Comparison of ENCODE assay signal across 1 cellular context in the genomic region with DNA sequence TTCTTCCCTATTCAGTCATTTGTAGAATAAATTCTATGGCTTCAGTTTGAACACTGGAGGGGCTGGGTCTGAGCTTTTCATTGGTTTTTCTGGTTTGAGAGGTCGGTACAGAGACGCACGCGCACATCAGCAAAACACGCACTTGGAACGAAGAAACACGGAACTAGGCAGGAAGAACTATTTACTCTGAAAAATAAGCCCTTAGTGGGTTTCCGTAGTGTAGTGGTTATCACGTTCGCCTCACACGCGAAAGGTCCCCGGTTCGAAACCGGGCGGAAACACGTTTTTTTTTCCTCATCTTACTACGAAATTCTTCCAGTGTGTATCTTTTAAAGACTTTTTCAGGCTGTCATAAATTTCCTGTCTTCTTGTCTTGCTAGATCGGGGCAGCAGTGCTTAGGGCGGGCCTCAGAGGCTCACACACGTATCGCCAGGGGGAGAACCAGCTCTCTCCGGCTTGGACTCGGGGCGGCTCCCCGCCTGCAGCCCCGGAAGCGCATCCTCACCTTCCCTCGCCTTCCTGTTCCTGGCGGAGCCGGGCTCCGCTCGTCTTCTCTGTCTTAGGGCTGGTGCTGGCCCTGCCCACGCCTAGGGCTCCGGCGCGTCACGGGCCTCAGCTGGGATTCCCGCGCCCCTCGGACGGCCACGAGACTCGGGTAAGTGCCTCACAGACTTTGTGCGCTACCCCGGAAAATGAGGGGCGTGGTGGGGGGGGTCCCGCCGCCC.
TF ChIP-seq lines count a peak whose summit lies in the region.

A gene (plus strand): TSS at position 521 of the 726 bp plus-strand sequence. CDS start 6,841 bp downstream, outside the sequence.

TF ChIP-seq in GM12878, 131 proteins besides CTCF, POLR2A, EP300 and RAD21 (continued from another document and continues in another):
- TF ChIP-seq TCF12 (IDR thresholded peaks at IDR 0.05; ENCODE audit: low read depth, low read length) (no peak), ZNF622 (IDR thresholded peaks at IDR 0.05) (no peak), CHD2 (IDR thresholded peaks at IDR 0.05; ENCODE audit: borderline replicate concordance, low read depth, low read length) (0 out of 2 replicates have a peak, but pooled peaks have one; percentile 48), ESRRA (IDR thresholded peaks at IDR 0.05; ENCODE audit: low read length) (no peak), ATF7 (IDR thresholded peaks at IDR 0.05; ENCODE audit: low read depth) (peak; percentile 36; the same call in 1 of the 2 replicates), CREB1 (IDR thresholded peaks at IDR 0.05; ENCODE audit: low read depth) (peak; percentile 57), CBX3 (IDR thresholded peaks at IDR 0.05; ENCODE audit: borderline replicate concordance, low read depth) (no peak), RFX5 (IDR thresholded peaks at IDR 0.05; ENCODE audit: low read depth, low read length) (no peak), SPI1 (IDR thresholded peaks at IDR 0.05; ENCODE audit: borderline replicate concordance, insufficient read depth, low read depth, low read length) (no peak; the same call in 1 of the 2 replicates), SIX5 (IDR thresholded peaks at IDR 0.05; ENCODE audit: low read depth, low read length, severe bottlenecking) (peak; percentile 19), TARDBP (IDR thresholded peaks at IDR 0.05; ENCODE audit: borderline replicate concordance) (peak; percentile 90), RELA (IDR thresholded peaks at IDR 0.05; ENCODE audit: borderline replicate concordance, partially characterized antibody) (peak; percentile 81), TCF3 (IDR thresholded peaks at IDR 0.05; ENCODE audit: borderline replicate concordance, insufficient read depth, low read depth, low read length) (no peak), SMC3 (IDR thresholded peaks at IDR 0.05; ENCODE audit: borderline replicate concordance, low read length) (no peak), IKZF1 (conservative IDR thresholded peaks at IDR 0.05) (peak; percentile 87), RAD51 (IDR thresholded peaks at IDR 0.05) (no peak), FOXK2 (IDR thresholded peaks at IDR 0.05) (no peak), MYC (IDR thresholded peaks at IDR 0.05; ENCODE audit: insufficient read depth, insufficient read length, insufficient replicate concordance, low read length, severe bottlenecking) (peak; percentile 29), NR2F1 (conservative IDR thresholded peaks at IDR 0.05) (peak; percentile 12; the same call in 1 of the 2 replicates), RB1 (IDR thresholded peaks at IDR 0.05; ENCODE audit: borderline replicate concordance) (peak; percentile 41; the same call in 1 of the 2 replicates), MYB (IDR thresholded peaks at IDR 0.05; ENCODE audit: borderline replicate concordance, low read depth, low read length) (no peak), LARP7 (IDR thresholded peaks at IDR 0.05) (peak; percentile 88), KLF5 (IDR thresholded peaks at IDR 0.05; ENCODE audit: partially characterized antibody) (peak; percentile 27), ZBED1 (IDR thresholded peaks at IDR 0.05; ENCODE audit: borderline replicate concordance) (no peak), TBL1XR1 (IDR thresholded peaks at IDR 0.05; ENCODE audit: low read depth, low read length) (peak; percentile 73)
- TF ChIP-seq, protein P1, sequence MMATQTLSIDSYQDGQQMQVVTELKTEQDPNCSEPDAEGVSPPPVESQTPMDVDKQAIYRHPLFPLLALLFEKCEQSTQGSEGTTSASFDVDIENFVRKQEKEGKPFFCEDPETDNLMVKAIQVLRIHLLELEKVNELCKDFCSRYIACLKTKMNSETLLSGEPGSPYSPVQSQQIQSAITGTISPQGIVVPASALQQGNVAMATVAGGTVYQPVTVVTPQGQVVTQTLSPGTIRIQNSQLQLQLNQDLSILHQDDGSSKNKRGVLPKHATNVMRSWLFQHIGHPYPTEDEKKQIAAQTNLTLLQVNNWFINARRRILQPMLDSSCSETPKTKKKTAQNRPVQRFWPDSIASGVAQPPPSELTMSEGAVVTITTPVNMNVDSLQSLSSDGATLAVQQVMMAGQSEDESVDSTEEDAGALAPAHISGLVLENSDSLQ (IDR thresholded peaks at IDR 0.05): no peak
- TF ChIP-seq, protein P2, sequence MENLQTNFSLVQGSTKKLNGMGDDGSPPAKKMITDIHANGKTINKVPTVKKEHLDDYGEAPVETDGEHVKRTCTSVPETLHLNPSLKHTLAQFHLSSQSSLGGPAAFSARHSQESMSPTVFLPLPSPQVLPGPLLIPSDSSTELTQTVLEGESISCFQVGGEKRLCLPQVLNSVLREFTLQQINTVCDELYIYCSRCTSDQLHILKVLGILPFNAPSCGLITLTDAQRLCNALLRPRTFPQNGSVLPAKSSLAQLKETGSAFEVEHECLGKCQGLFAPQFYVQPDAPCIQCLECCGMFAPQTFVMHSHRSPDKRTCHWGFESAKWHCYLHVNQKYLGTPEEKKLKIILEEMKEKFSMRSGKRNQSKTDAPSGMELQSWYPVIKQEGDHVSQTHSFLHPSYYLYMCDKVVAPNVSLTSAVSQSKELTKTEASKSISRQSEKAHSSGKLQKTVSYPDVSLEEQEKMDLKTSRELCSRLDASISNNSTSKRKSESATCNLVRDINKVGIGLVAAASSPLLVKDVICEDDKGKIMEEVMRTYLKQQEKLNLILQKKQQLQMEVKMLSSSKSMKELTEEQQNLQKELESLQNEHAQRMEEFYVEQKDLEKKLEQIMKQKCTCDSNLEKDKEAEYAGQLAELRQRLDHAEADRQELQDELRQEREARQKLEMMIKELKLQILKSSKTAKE (IDR thresholded peaks at IDR 0.05; ENCODE audit: low read depth, poor library complexity, severe bottlenecking): peak; percentile 52
- TF ChIP-seq, protein P3, sequence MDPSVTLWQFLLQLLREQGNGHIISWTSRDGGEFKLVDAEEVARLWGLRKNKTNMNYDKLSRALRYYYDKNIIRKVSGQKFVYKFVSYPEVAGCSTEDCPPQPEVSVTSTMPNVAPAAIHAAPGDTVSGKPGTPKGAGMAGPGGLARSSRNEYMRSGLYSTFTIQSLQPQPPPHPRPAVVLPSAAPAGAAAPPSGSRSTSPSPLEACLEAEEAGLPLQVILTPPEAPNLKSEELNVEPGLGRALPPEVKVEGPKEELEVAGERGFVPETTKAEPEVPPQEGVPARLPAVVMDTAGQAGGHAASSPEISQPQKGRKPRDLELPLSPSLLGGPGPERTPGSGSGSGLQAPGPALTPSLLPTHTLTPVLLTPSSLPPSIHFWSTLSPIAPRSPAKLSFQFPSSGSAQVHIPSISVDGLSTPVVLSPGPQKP (IDR thresholded peaks at IDR 0.05; ENCODE audit: low read depth, low read length): peak; percentile 65
- TF ChIP-seq, protein P4, sequence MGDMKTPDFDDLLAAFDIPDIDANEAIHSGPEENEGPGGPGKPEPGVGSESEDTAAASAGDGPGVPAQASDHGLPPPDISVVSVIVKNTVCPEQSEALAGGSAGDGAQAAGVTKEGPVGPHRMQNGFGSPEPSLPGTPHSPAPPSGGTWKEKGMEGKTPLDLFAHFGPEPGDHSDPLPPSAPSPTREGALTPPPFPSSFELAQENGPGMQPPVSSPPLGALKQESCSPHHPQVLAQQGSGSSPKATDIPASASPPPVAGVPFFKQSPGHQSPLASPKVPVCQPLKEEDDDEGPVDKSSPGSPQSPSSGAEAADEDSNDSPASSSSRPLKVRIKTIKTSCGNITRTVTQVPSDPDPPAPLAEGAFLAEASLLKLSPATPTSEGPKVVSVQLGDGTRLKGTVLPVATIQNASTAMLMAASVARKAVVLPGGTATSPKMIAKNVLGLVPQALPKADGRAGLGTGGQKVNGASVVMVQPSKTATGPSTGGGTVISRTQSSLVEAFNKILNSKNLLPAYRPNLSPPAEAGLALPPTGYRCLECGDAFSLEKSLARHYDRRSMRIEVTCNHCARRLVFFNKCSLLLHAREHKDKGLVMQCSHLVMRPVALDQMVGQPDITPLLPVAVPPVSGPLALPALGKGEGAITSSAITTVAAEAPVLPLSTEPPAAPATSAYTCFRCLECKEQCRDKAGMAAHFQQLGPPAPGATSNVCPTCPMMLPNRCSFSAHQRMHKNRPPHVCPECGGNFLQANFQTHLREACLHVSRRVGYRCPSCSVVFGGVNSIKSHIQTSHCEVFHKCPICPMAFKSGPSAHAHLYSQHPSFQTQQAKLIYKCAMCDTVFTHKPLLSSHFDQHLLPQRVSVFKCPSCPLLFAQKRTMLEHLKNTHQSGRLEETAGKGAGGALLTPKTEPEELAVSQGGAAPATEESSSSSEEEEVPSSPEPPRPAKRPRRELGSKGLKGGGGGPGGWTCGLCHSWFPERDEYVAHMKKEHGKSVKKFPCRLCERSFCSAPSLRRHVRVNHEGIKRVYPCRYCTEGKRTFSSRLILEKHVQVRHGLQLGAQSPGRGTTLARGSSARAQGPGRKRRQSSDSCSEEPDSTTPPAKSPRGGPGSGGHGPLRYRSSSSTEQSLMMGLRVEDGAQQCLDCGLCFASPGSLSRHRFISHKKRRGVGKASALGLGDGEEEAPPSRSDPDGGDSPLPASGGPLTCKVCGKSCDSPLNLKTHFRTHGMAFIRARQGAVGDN (IDR thresholded peaks at IDR 0.05): peak; percentile 27
- TF ChIP-seq, protein P5, sequence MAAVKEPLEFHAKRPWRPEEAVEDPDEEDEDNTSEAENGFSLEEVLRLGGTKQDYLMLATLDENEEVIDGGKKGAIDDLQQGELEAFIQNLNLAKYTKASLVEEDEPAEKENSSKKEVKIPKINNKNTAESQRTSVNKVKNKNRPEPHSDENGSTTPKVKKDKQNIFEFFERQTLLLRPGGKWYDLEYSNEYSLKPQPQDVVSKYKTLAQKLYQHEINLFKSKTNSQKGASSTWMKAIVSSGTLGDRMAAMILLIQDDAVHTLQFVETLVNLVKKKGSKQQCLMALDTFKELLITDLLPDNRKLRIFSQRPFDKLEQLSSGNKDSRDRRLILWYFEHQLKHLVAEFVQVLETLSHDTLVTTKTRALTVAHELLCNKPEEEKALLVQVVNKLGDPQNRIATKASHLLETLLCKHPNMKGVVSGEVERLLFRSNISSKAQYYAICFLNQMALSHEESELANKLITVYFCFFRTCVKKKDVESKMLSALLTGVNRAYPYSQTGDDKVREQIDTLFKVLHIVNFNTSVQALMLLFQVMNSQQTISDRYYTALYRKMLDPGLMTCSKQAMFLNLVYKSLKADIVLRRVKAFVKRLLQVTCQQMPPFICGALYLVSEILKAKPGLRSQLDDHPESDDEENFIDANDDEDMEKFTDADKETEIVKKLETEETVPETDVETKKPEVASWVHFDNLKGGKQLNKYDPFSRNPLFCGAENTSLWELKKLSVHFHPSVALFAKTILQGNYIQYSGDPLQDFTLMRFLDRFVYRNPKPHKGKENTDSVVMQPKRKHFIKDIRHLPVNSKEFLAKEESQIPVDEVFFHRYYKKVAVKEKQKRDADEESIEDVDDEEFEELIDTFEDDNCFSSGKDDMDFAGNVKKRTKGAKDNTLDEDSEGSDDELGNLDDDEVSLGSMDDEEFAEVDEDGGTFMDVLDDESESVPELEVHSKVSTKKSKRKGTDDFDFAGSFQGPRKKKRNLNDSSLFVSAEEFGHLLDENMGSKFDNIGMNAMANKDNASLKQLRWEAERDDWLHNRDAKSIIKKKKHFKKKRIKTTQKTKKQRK (IDR thresholded peaks at IDR 0.05; ENCODE audit: low read depth, low read length): no peak
- TF ChIP-seq, protein P6, sequence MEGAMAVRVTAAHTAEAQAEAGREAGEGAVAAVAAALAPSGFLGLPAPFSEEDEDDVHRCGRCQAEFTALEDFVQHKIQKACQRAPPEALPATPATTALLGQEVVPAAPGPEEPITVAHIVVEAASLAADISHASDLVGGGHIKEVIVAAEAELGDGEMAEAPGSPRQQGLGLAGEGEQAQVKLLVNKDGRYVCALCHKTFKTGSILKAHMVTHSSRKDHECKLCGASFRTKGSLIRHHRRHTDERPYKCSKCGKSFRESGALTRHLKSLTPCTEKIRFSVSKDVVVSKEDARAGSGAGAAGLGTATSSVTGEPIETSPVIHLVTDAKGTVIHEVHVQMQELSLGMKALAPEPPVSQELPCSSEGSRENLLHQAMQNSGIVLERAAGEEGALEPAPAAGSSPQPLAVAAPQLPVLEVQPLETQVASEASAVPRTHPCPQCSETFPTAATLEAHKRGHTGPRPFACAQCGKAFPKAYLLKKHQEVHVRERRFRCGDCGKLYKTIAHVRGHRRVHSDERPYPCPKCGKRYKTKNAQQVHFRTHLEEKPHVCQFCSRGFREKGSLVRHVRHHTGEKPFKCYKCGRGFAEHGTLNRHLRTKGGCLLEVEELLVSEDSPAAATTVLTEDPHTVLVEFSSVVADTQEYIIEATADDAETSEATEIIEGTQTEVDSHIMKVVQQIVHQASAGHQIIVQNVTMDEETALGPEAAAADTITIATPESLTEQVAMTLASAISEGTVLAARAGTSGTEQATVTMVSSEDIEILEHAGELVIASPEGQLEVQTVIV (IDR thresholded peaks at IDR 0.05; ENCODE audit: borderline replicate concordance, partially characterized antibody): no peak
- TF ChIP-seq, protein P7, sequence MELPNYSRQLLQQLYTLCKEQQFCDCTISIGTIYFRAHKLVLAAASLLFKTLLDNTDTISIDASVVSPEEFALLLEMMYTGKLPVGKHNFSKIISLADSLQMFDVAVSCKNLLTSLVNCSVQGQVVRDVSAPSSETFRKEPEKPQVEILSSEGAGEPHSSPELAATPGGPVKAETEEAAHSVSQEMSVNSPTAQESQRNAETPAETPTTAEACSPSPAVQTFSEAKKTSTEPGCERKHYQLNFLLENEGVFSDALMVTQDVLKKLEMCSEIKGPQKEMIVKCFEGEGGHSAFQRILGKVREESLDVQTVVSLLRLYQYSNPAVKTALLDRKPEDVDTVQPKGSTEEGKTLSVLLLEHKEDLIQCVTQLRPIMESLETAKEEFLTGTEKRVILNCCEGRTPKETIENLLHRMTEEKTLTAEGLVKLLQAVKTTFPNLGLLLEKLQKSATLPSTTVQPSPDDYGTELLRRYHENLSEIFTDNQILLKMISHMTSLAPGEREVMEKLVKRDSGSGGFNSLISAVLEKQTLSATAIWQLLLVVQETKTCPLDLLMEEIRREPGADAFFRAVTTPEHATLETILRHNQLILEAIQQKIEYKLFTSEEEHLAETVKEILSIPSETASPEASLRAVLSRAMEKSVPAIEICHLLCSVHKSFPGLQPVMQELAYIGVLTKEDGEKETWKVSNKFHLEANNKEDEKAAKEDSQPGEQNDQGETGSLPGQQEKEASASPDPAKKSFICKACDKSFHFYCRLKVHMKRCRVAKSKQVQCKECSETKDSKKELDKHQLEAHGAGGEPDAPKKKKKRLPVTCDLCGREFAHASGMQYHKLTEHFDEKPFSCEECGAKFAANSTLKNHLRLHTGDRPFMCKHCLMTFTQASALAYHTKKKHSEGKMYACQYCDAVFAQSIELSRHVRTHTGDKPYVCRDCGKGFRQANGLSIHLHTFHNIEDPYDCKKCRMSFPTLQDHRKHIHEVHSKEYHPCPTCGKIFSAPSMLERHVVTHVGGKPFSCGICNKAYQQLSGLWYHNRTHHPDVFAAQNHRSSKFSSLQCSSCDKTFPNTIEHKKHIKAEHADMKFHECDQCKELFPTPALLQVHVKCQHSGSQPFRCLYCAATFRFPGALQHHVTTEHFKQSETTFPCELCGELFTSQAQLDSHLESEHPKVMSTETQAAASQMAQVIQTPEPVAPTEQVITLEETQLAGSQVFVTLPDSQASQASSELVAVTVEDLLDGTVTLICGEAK (IDR thresholded peaks at IDR 0.05; ENCODE audit: borderline replicate concordance): peak; percentile 87
